11 cellular contexts compared by ENCODE assay signal in genomic region chr3:144127700-144128099, GRCh38.
DNase-seq lines count a peak whose midpoint lies in the region; ATAC-seq, FAIRE-seq and TF ChIP-seq lines count a peak whose summit lies in the region.
"Had no signal": no experiment of that assay in that cellular context is flagged by ENCODE, and none has a peak within 500 bp of the region (broad histone marks: within the 10 kb centered on the region; RNA-seq: fewer than 3 reads in every experiment).

No MANE protein-coding gene starts in this region.

- no peaks in the 10 kb centered on the region for H3K36me3 Mint-ChIP-seq in central memory CD8-positive, alpha-beta T cell (ENCODE audit: insufficient read depth)

- TF ChIP-seq CTCF in D721Med (IDR thresholded peaks at IDR 0.05; ENCODE audit: insufficient read depth, missing control alignments) = no peak

- peaks cover 22% of the 10 kb centered on the region for H3K4me1 Mint-ChIP-seq in central memory CD8-positive, alpha-beta T cell
- H3K4me1 Mint-ChIP-seq: naive thymus-derived CD4-positive, alpha-beta T cell had no signal

- H3K4me3 Mint-ChIP-seq in central memory CD8-positive, alpha-beta T cell = peak overlapping the region; percentile 69
- H3K4me3 Mint-ChIP-seq: naive thymus-derived CD4-positive, alpha-beta T cell had no signal

- H3K9me3 Mint-ChIP-seq in central memory CD8-positive, alpha-beta T cell = peaks cover 5% of the 10 kb centered on the region

- peak; percentile 19 for ATAC-seq in GM21390 (IDR thresholded peaks at IDR 0.05; ENCODE audit: unreplicated experiment)
- ATAC-seq in HG03520 (IDR thresholded peaks at IDR 0.05; ENCODE audit: unreplicated experiment) = peak; percentile 11
- ATAC-seq in central memory CD8-positive, alpha-beta T cell (replicated peaks; ENCODE audit: extremely low read depth, poor library complexity, severe bottlenecking) = no peak
- ATAC-seq in stimulated activated naive CD8-positive, alpha-beta T cell treated with anti-CD3 and anti-CD28 coated beads, Interleukin-15, Interleukin-2, amounts not matched to agents 100 U/mL and 50 U/mL, for 24 hours = no peak
- ATAC-seq in GM21360 (IDR thresholded peaks at IDR 0.05; ENCODE audit: unreplicated experiment) = no peak

- peak; percentile 98 for FAIRE-seq in D721Med (lab: Jason Lieb, UNC)

- DNase-seq in D721Med (ENCODE audit: insufficient read length, low spot score) = no peak
- no peak for DNase-seq in central memory CD8-positive, alpha-beta T cell (ENCODE audit: low spot score in 2 of 2)
- no peak for DNase-seq in stimulated activated naive CD8-positive, alpha-beta T cell treated with anti-CD3 and anti-CD28 coated beads, Interleukin-15, Interleukin-2, amounts not matched to agents 100 U/mL and 50 U/mL, for 24 hours
- no peak for DNase-seq in activated effector memory CD4-positive, alpha-beta T cell treated with Interleukin-2 at 50 U/mL for 16 hours
- no peak for DNase-seq in SIG-M5 treated with dmso at 0.1 percent for 504 hours (lab: John Stamatoyannopoulos, UW; ENCODE audit: unreplicated experiment)
- DNase-seq: activated B cell treated with CpG ODN at 0.5 μM for 24 hours; naive thymus-derived CD4-positive, alpha-beta T cell; stimulated activated CD4-positive, alpha-beta T cell treated with anti-CD3 and anti-CD28 coated beads, Interleukin-15, amount 100 ng/mL, for 24 hours had no signal

- H3K27ac Mint-ChIP-seq in central memory CD8-positive, alpha-beta T cell (ENCODE audit: low read depth) = peak overlapping the region; percentile 85
- H3K27ac Mint-ChIP-seq: activated B cell treated with CpG ODN at 0.5 μM for 24 hours; naive thymus-derived CD4-positive, alpha-beta T cell had no signal

- no peaks in the 10 kb centered on the region for H3K27me3 Mint-ChIP-seq in central memory CD8-positive, alpha-beta T cell
- H3K27me3 Mint-ChIP-seq: activated B cell treated with CpG ODN at 0.5 μM for 24 hours had no signal

Comparison
In these comparisons a context has a peak if more than half of its experiments do, and no peak if none do; other contexts are left out.
1. ATAC-seq: peak in GM21390 (single experiment) and HG03520 (single experiment); none in central memory CD8-positive, alpha-beta T cell (single experiment), stimulated activated naive CD8-positive, alpha-beta T cell treated with anti-CD3 and anti-CD28 coated beads, Interleukin-15, Interleukin-2, amounts not matched to agents 100 U/mL and 50 U/mL, for 24 hours (single experiment) and GM21360 (single experiment).